ENCODE assay signal across 1 cellular context in the genomic region with DNA sequence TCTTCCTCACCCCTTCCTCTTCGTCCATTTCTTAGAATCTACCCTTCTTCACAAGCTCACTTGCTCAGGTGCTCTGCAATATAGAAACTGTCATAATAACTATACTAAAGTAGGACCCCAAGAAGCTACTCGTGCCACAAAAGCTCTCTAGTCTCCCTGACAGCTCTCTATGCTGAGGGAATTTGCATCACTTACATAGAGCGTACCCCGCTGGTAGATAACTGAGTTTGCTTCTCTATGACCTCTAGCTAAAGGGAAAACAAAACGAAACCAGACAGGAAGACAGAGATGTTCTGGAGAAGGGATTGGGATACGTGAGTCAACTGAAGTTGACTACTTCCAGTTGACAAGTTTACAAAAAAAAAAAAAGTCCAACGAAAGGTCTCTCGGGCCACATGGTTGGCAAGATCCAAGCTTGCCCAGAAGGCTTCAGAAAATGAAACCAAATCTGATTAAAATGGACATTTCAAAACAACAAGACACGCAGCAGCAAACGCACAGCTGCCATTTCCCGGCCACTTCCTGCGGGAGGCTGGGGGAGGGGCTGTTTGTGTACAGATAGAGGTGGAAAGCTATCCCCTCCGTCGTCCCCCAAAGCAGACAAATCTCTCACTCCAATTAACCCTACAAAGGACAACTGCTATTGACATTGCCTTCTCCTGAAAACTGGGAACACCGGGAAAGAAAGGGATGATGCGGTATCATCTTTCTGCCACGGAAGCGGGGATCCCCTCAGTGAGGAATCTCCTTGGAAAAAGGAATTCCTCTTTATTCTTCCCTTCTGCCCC.
TF ChIP-seq lines count a peak whose summit lies in the region.

No MANE protein-coding gene starts in this region.

TF ChIP-seq in HepG2, 621 proteins besides CTCF, POLR2A, EP300 and RAD21 (continued from another document and continues in another):
- TF ChIP-seq, protein P1, sequence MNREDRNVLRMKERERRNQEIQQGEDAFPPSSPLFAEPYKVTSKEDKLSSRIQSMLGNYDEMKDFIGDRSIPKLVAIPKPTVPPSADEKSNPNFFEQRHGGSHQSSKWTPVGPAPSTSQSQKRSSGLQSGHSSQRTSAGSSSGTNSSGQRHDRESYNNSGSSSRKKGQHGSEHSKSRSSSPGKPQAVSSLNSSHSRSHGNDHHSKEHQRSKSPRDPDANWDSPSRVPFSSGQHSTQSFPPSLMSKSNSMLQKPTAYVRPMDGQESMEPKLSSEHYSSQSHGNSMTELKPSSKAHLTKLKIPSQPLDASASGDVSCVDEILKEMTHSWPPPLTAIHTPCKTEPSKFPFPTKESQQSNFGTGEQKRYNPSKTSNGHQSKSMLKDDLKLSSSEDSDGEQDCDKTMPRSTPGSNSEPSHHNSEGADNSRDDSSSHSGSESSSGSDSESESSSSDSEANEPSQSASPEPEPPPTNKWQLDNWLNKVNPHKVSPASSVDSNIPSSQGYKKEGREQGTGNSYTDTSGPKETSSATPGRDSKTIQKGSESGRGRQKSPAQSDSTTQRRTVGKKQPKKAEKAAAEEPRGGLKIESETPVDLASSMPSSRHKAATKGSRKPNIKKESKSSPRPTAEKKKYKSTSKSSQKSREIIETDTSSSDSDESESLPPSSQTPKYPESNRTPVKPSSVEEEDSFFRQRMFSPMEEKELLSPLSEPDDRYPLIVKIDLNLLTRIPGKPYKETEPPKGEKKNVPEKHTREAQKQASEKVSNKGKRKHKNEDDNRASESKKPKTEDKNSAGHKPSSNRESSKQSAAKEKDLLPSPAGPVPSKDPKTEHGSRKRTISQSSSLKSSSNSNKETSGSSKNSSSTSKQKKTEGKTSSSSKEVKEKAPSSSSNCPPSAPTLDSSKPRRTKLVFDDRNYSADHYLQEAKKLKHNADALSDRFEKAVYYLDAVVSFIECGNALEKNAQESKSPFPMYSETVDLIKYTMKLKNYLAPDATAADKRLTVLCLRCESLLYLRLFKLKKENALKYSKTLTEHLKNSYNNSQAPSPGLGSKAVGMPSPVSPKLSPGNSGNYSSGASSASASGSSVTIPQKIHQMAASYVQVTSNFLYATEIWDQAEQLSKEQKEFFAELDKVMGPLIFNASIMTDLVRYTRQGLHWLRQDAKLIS (CRISPR knock-in tag; IDR thresholded peaks at IDR 0.05): no peak
- no peak for TF ChIP-seq ZNF124 (CRISPR knock-in tag; IDR thresholded peaks at IDR 0.05)
- TF ChIP-seq ZNF530 (CRISPR knock-in tag; IDR thresholded peaks at IDR 0.05; ENCODE audit: low read depth): no peak
- no peak for TF ChIP-seq BRD4 (CRISPR knock-in tag; IDR thresholded peaks at IDR 0.05)
- no peak for TF ChIP-seq PBX2 (CRISPR knock-in tag; IDR thresholded peaks at IDR 0.05)
- TF ChIP-seq GFI1 (CRISPR knock-in tag; IDR thresholded peaks at IDR 0.05; ENCODE audit: borderline replicate concordance): no peak
- TF ChIP-seq ZNF674 (CRISPR knock-in tag; IDR thresholded peaks at IDR 0.05; ENCODE audit: low read depth): no peak
- TF ChIP-seq, protein P2, sequence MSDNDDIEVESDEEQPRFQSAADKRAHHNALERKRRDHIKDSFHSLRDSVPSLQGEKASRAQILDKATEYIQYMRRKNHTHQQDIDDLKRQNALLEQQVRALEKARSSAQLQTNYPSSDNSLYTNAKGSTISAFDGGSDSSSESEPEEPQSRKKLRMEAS (IDR thresholded peaks at IDR 0.05): peak; percentile 33; the same call in 1 of the 2 replicates
- TF ChIP-seq U2AF2 (IDR thresholded peaks at IDR 0.05; ENCODE audit: low read depth, low read length): no peak
- no peak for TF ChIP-seq TAF15 (IDR thresholded peaks at IDR 0.05; ENCODE audit: low read depth, low read length, poor library complexity, severe bottlenecking)
- no peak for TF ChIP-seq PPARG (CRISPR knock-in tag; conservative IDR thresholded peaks at IDR 0.05)
- TF ChIP-seq NFYB (CRISPR knock-in tag; IDR thresholded peaks at IDR 0.05): no peak
- no peak for TF ChIP-seq MXD1 (CRISPR knock-in tag; IDR thresholded peaks at IDR 0.05)
- TF ChIP-seq KAT7 (CRISPR knock-in tag; IDR thresholded peaks at IDR 0.05; ENCODE audit: borderline replicate concordance): peak; percentile 68; the same call in 1 of the 2 replicates
- TF ChIP-seq FOXO1 (CRISPR knock-in tag; IDR thresholded peaks at IDR 0.05): peak; percentile 32
- no peak for TF ChIP-seq FLYWCH1 (CRISPR knock-in tag; IDR thresholded peaks at IDR 0.05)
- no peak for TF ChIP-seq SKI (IDR thresholded peaks at IDR 0.05; ENCODE audit: partially characterized antibody)
- TF ChIP-seq, protein P3, sequence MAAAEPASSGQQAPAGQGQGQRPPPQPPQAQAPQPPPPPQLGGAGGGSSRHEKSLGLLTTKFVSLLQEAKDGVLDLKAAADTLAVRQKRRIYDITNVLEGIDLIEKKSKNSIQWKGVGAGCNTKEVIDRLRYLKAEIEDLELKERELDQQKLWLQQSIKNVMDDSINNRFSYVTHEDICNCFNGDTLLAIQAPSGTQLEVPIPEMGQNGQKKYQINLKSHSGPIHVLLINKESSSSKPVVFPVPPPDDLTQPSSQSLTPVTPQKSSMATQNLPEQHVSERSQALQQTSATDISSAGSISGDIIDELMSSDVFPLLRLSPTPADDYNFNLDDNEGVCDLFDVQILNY (CRISPR knock-in tag; conservative IDR thresholded peaks at IDR 0.05): no peak
- no peak for TF ChIP-seq NR2F1 (CRISPR knock-in tag; IDR thresholded peaks at IDR 0.05)
- TF ChIP-seq ZNF354B (CRISPR knock-in tag; IDR thresholded peaks at IDR 0.05): no peak
- TF ChIP-seq JDP2 (CRISPR knock-in tag; IDR thresholded peaks at IDR 0.05; ENCODE audit: borderline replicate concordance): no peak
- TF ChIP-seq ZNF747 (CRISPR knock-in tag; IDR thresholded peaks at IDR 0.05; ENCODE audit: borderline replicate concordance): no peak
- no peak for TF ChIP-seq SMAD1 (CRISPR knock-in tag; IDR thresholded peaks at IDR 0.05; ENCODE audit: borderline replicate concordance, low read depth)
- no peak for TF ChIP-seq KIAA2018 (CRISPR knock-in tag; IDR thresholded peaks at IDR 0.05; ENCODE audit: borderline replicate concordance)
- TF ChIP-seq TSC22D2 (CRISPR knock-in tag; IDR thresholded peaks at IDR 0.05; ENCODE audit: borderline replicate concordance): no peak
- TF ChIP-seq ZNF160 (CRISPR knock-in tag; IDR thresholded peaks at IDR 0.05): no peak
- no peak for TF ChIP-seq ZSCAN30 (CRISPR knock-in tag; IDR thresholded peaks at IDR 0.05)
- TF ChIP-seq MAZ (IDR thresholded peaks at IDR 0.05; ENCODE audit: borderline replicate concordance, low read depth, low read length): no peak
- TF ChIP-seq MAZ (CRISPR knock-in tag; IDR thresholded peaks at IDR 0.05; ENCODE audit: low read depth): no peak
- TF ChIP-seq ONECUT2 (CRISPR knock-in tag; IDR thresholded peaks at IDR 0.05): no peak
- TF ChIP-seq ZNF607 (CRISPR knock-in tag; IDR thresholded peaks at IDR 0.05; ENCODE audit: borderline replicate concordance): no peak
- no peak for TF ChIP-seq ZNF703 (CRISPR knock-in tag; IDR thresholded peaks at IDR 0.05; ENCODE audit: borderline replicate concordance)
- TF ChIP-seq ZNF557 (CRISPR knock-in tag; IDR thresholded peaks at IDR 0.05): no peak
- no peak for TF ChIP-seq ZBTB20 (CRISPR knock-in tag; IDR thresholded peaks at IDR 0.05; ENCODE audit: borderline replicate concordance, low read depth)
- TF ChIP-seq ZNF446 (CRISPR knock-in tag; IDR thresholded peaks at IDR 0.05): no peak
- no peak for TF ChIP-seq ZSCAN20 (CRISPR knock-in tag; IDR thresholded peaks at IDR 0.05; ENCODE audit: borderline replicate concordance)
- no peak for TF ChIP-seq SALL1 (CRISPR knock-in tag; IDR thresholded peaks at IDR 0.05)
- TF ChIP-seq, protein P4, sequence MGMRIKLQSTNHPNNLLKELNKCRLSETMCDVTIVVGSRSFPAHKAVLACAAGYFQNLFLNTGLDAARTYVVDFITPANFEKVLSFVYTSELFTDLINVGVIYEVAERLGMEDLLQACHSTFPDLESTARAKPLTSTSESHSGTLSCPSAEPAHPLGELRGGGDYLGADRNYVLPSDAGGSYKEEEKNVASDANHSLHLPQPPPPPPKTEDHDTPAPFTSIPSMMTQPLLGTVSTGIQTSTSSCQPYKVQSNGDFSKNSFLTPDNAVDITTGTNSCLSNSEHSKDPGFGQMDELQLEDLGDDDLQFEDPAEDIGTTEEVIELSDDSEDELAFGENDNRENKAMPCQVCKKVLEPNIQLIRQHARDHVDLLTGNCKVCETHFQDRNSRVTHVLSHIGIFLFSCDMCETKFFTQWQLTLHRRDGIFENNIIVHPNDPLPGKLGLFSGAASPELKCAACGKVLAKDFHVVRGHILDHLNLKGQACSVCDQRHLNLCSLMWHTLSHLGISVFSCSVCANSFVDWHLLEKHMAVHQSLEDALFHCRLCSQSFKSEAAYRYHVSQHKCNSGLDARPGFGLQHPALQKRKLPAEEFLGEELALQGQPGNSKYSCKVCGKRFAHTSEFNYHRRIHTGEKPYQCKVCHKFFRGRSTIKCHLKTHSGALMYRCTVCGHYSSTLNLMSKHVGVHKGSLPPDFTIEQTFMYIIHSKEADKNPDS (CRISPR knock-in tag; IDR thresholded peaks at IDR 0.05): no peak
- TF ChIP-seq GABPB1 (CRISPR knock-in tag; IDR thresholded peaks at IDR 0.05): peak; percentile 48; the same call in 1 of the 2 replicates
- TF ChIP-seq ZNF773 (CRISPR knock-in tag; IDR thresholded peaks at IDR 0.05; ENCODE audit: borderline replicate concordance): no peak
- TF ChIP-seq ATRX (CRISPR knock-in tag; IDR thresholded peaks at IDR 0.05; ENCODE audit: borderline replicate concordance): no peak
- TF ChIP-seq ZMYM3 (CRISPR knock-in tag; IDR thresholded peaks at IDR 0.05): no peak
- no peak for TF ChIP-seq HMG20A (CRISPR knock-in tag; IDR thresholded peaks at IDR 0.05; ENCODE audit: borderline replicate concordance)
- no peak for TF ChIP-seq CBX2 (IDR thresholded peaks at IDR 0.05; ENCODE audit: low read depth, low read length)
- no peak for TF ChIP-seq CBX2 (CRISPR knock-in tag; IDR thresholded peaks at IDR 0.05; ENCODE audit: low read depth)
- TF ChIP-seq, protein P5, sequence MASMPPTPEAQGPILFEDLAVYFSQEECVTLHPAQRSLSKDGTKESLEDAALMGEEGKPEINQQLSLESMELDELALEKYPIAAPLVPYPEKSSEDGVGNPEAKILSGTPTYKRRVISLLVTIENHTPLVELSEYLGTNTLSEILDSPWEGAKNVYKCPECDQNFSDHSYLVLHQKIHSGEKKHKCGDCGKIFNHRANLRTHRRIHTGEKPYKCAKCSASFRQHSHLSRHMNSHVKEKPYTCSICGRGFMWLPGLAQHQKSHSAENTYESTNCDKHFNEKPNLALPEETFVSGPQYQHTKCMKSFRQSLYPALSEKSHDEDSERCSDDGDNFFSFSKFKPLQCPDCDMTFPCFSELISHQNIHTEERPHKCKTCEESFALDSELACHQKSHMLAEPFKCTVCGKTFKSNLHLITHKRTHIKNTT (CRISPR knock-in tag; IDR thresholded peaks at IDR 0.05): no peak
- TF ChIP-seq KLF11 (CRISPR knock-in tag; IDR thresholded peaks at IDR 0.05): no peak
